18 cellular contexts compared by ENCODE assay signal in the genomic region with DNA sequence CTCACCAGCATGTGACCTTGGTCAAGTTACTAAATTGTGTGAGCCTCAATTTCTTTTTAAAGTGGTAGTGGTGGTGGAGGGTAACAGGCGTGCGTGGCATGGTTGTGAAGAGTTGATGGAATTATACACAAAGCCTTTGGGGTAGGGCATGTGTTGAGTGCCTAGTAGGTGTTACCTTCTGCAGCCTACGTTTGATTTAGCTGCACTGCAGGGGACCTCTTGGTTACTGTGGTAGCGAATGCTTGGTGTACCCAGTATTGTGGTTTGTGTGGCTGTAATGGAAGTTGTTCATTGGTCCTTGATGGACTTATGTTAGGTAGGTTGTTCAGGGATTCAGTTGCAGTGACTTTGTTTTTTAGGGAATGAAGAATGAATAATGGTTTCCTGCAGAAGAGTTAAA. TPM values are rescaled to one million over a fixed set of nuclear protein-coding genes. Genes with fewer than 3 reads are reported as not detected.
DNase-seq lines count a peak whose midpoint lies in the region; FAIRE-seq and TF ChIP-seq lines count a peak whose summit lies in the region.
"Had no signal": no experiment of that assay in that cellular context is flagged by ENCODE, and none has a peak within 500 bp of the region (broad histone marks: within the 10 kb centered on the region; RNA-seq: fewer than 3 reads in every experiment).

No MANE protein-coding gene starts in this region.

- no peak for DNase-seq in activated naive CD4-positive, alpha-beta T cell treated with anti-CD3 and anti-CD28 coated beads for 36 hours
- DNase-seq in activated naive CD4-positive, alpha-beta T cell treated with anti-CD3 and anti-CD28 coated beads, Interleukin-2, amount 50 U/mL, for 16 hours, result no peak
- DNase-seq in activated CD4-positive, alpha-beta memory T cell treated with anti-CD3 and anti-CD28 coated beads for 36 hours, result no peak
- DNase-seq in endothelial cell (ENCODE audit: low spot score) (no peak), cerebellar cortex (ENCODE audit: low spot score) (no peak), GM19239 (ENCODE audit: insufficient read length, low spot score) (no peak), dedifferentiated amniotic fluid mesenchymal stem cell (ENCODE audit: extremely low spot score) (no peak)
- DNase-seq: COR-L47, esophagus squamous epithelium, midbrain, MV-4-11, NCI-H2081, NCI-H748 treated with DMSO at 0.1 percent for 48 hours, stomach had no signal

- POLR2A ChIA-PET in activated CD4-positive, alpha-beta memory T cell treated with anti-CD3 and anti-CD28 coated beads for 36 hours (lab: Charles Lee), result no interaction called here

- H3K4me1 Mint-ChIP-seq in activated naive CD4-positive, alpha-beta T cell treated with anti-CD3 and anti-CD28 coated beads for 36 hours (ENCODE audit: low read depth), result peaks cover 70% of the 10 kb centered on the region
- peaks cover 45% of the 10 kb centered on the region for H3K4me1 Mint-ChIP-seq in activated CD4-positive, alpha-beta memory T cell treated with anti-CD3 and anti-CD28 coated beads for 36 hours (ENCODE audit: low read depth)
- H3K4me1 Mint-ChIP-seq in endothelial cell (ENCODE audit: unreplicated experiment), result no peaks in the 10 kb centered on the region
- peaks cover 86% of the 10 kb centered on the region for H3K4me1 Mint-ChIP-seq in stimulated activated naive CD8-positive, alpha-beta T cell treated with anti-CD3 and anti-CD28 coated beads, Interleukin-15, Interleukin-2, amounts not matched to agents 100 ng/mL and 50 ng/mL, for 24 hours (ENCODE audit: low read depth)

- CTCF ChIA-PET in activated naive CD4-positive, alpha-beta T cell treated with anti-CD3 and anti-CD28 coated beads for 36 hours (lab: Charles Lee), result interaction anchor here (2.3 kb wide), 1 partner anchor 101 kb away, joined by 17 read pairs; no protein-coding TSS in a partner anchor
- CTCF ChIA-PET in activated CD4-positive, alpha-beta memory T cell treated with anti-CD3 and anti-CD28 coated beads for 36 hours (lab: Charles Lee), result interaction anchor here (1.7 kb wide), 1 partner anchor 32 kb away, joined by 3 read pairs; no protein-coding TSS in a partner anchor

- H3K9me3 Mint-ChIP-seq in activated naive CD4-positive, alpha-beta T cell treated with anti-CD3 and anti-CD28 coated beads for 36 hours, result no peaks in the 10 kb centered on the region
- H3K9me3 Mint-ChIP-seq in activated CD4-positive, alpha-beta memory T cell treated with anti-CD3 and anti-CD28 coated beads for 36 hours, result no peaks in the 10 kb centered on the region
- no peaks in the 10 kb centered on the region for H3K9me3 Mint-ChIP-seq in endothelial cell (ENCODE audit: unreplicated experiment)
- no peaks in the 10 kb centered on the region for H3K9me3 Mint-ChIP-seq in stimulated activated naive CD8-positive, alpha-beta T cell treated with anti-CD3 and anti-CD28 coated beads, Interleukin-15, Interleukin-2, amounts not matched to agents 100 ng/mL and 50 ng/mL, for 24 hours

- intact Hi-C loops in activated naive CD4-positive, alpha-beta T cell treated with anti-CD3 and anti-CD28 coated beads for 36 hours (cut with micrococcal nuclease), result no loop called here
- intact Hi-C loops in activated CD4-positive, alpha-beta memory T cell treated with anti-CD3 and anti-CD28 coated beads for 36 hours (cut with micrococcal nuclease), result no loop called here

- no peak for FAIRE-seq in GM19239 (lab: Jason Lieb, UNC)
- FAIRE-seq: pancreas, RCC 7860 had no signal

- no peak overlapping the region for H3K4me3 Mint-ChIP-seq in activated naive CD4-positive, alpha-beta T cell treated with anti-CD3 and anti-CD28 coated beads for 36 hours
- no peak overlapping the region for H3K4me3 Mint-ChIP-seq in activated CD4-positive, alpha-beta memory T cell treated with anti-CD3 and anti-CD28 coated beads for 36 hours
- no peak overlapping the region for H3K4me3 Mint-ChIP-seq in endothelial cell (ENCODE audit: unreplicated experiment)
- peak overlapping the region; percentile 42 for H3K4me3 Mint-ChIP-seq in stimulated activated naive CD8-positive, alpha-beta T cell treated with anti-CD3 and anti-CD28 coated beads, Interleukin-15, Interleukin-2, amounts not matched to agents 100 ng/mL and 50 ng/mL, for 24 hours

- H3K27ac Mint-ChIP-seq in activated naive CD4-positive, alpha-beta T cell treated with anti-CD3 and anti-CD28 coated beads for 36 hours, result peak overlapping the region; percentile 74
- peak overlapping the region; percentile 77 for H3K27ac Mint-ChIP-seq in activated CD4-positive, alpha-beta memory T cell treated with anti-CD3 and anti-CD28 coated beads for 36 hours
- H3K27ac Mint-ChIP-seq in endothelial cell (ENCODE audit: unreplicated experiment), result peak overlapping the region; percentile 33
- peak overlapping the region; percentile 81 for H3K27ac Mint-ChIP-seq in stimulated activated naive CD8-positive, alpha-beta T cell treated with anti-CD3 and anti-CD28 coated beads, Interleukin-15, Interleukin-2, amounts not matched to agents 100 ng/mL and 50 ng/mL, for 24 hours

- no peak for TF ChIP-seq CTCF in endothelial cell (IDR thresholded peaks at IDR 0.05; ENCODE audit: unreplicated experiment)

- no peaks in the 10 kb centered on the region for H3K27me3 Mint-ChIP-seq in activated naive CD4-positive, alpha-beta T cell treated with anti-CD3 and anti-CD28 coated beads for 36 hours (ENCODE audit: low read depth)
- no peaks in the 10 kb centered on the region for H3K27me3 Mint-ChIP-seq in activated CD4-positive, alpha-beta memory T cell treated with anti-CD3 and anti-CD28 coated beads for 36 hours
- H3K27me3 Mint-ChIP-seq in endothelial cell (ENCODE audit: unreplicated experiment), result peaks cover 13% of the 10 kb centered on the region
- no peaks in the 10 kb centered on the region for H3K27me3 Mint-ChIP-seq in stimulated activated naive CD8-positive, alpha-beta T cell treated with anti-CD3 and anti-CD28 coated beads, Interleukin-15, Interleukin-2, amounts not matched to agents 100 ng/mL and 50 ng/mL, for 24 hours

- peaks cover 56% of the 10 kb centered on the region for H3K36me3 Mint-ChIP-seq in activated naive CD4-positive, alpha-beta T cell treated with anti-CD3 and anti-CD28 coated beads for 36 hours (ENCODE audit: low read depth)
- peaks cover 55% of the 10 kb centered on the region for H3K36me3 Mint-ChIP-seq in activated CD4-positive, alpha-beta memory T cell treated with anti-CD3 and anti-CD28 coated beads for 36 hours
- peaks cover 55% of the 10 kb centered on the region for H3K36me3 Mint-ChIP-seq in endothelial cell (ENCODE audit: low read depth, unreplicated experiment)
- peaks cover 83% of the 10 kb centered on the region for H3K36me3 Mint-ChIP-seq in stimulated activated naive CD8-positive, alpha-beta T cell treated with anti-CD3 and anti-CD28 coated beads, Interleukin-15, Interleukin-2, amounts not matched to agents 100 ng/mL and 50 ng/mL, for 24 hours (ENCODE audit: low read depth)

RNA-seq across cellular contexts. Expression of a gene that starts 24.6 kb away (rescaled TPM):
- total RNA-seq in activated naive CD4-positive, alpha-beta T cell treated with anti-CD3 and anti-CD28 coated beads for 36 hours, result under 1 TPM; 0.40 to 0.45 TPM
- total RNA-seq in activated CD4-positive, alpha-beta memory T cell treated with anti-CD3 and anti-CD28 coated beads for 36 hours, result under 1 TPM; 0.73 to 1.00 TPM
- not detected for total RNA-seq in endothelial cell (ENCODE audit: unreplicated experiment)
- total RNA-seq: dermis microvascular lymphatic vessel endothelial cell had no signal

RNA-seq across cellular contexts. Expression of a gene that starts 33.1 kb away (rescaled TPM):
- total RNA-seq in activated naive CD4-positive, alpha-beta T cell treated with anti-CD3 and anti-CD28 coated beads for 36 hours, result 100 to 1,000 TPM; 151 to 169 TPM
- total RNA-seq in activated CD4-positive, alpha-beta memory T cell treated with anti-CD3 and anti-CD28 coated beads for 36 hours, result 100 to 1,000 TPM; 237 to 238 TPM
- 223 TPM for total RNA-seq in endothelial cell (ENCODE audit: unreplicated experiment)

RNA-seq across cellular contexts. Expression of a gene that starts 36.1 kb away (rescaled TPM):
- 10 to 100 TPM; 19.8 to 24.1 TPM for total RNA-seq in activated naive CD4-positive, alpha-beta T cell treated with anti-CD3 and anti-CD28 coated beads for 36 hours
- 10 to 100 TPM; 19.7 to 24.6 TPM for total RNA-seq in activated CD4-positive, alpha-beta memory T cell treated with anti-CD3 and anti-CD28 coated beads for 36 hours
- 22.9 TPM for total RNA-seq in endothelial cell (ENCODE audit: unreplicated experiment)
